23 cellular contexts compared by ENCODE assay signal in genomic region chr5:173180331-173180730, GRCh38. TPM values are rescaled to one million over a fixed set of nuclear protein-coding genes. Genes with fewer than 3 reads are reported as not detected.
"Had no signal": no experiment of that assay in that cellular context is flagged by ENCODE, and none has a peak within 500 bp of the region (broad histone marks: within the 10 kb centered on the region; RNA-seq: fewer than 3 reads in every experiment).

No MANE protein-coding gene starts in this region.

- H3K4me1 ChIP-seq: tibial nerve, uterus had no signal

- H3K36me3 ChIP-seq: uterus had no signal

- H3K27ac Mint-ChIP-seq: activated CD8-positive, alpha-beta memory T cell treated with anti-CD3 and anti-CD28 coated beads, Interleukin-2, amount 10 ng/mL, durations not matched to agents 7 days and 5 days; activated T-cell treated with anti-CD3 and anti-CD28 coated beads, Interleukin-2, amount 50 U/mL, for 24 hours; brain; dendritic cell treated with granulocyte-macrophage colony-stimulating factor and Interleukin-4, amounts not matched to agents 40 ng/mL and 50 ng/mL, for 4 days; nephron had no signal

- DNase-seq: activated CD4-positive, alpha-beta T cell treated with anti-CD3 and anti-CD28 coated beads for 1 hour; activated CD4-positive, alpha-beta T cell treated with anti-CD3 and anti-CD28 coated beads, Interleukin-2, amount 50 U/mL, for 48 hours; activated CD8-positive, alpha-beta memory T cell treated with anti-CD3 and anti-CD28 coated beads, Interleukin-2, amount 10 ng/mL, durations not matched to agents 7 days and 5 days; activated naive CD4-positive, alpha-beta T cell treated with anti-CD3 and anti-CD28 coated beads, Interleukin-2, amount 50 U/mL, for 16 hours; activated T-cell treated with anti-CD3 and anti-CD28 coated beads, Interleukin-2, amount 50 U/mL, for 24 hours; effector memory CD4-positive, alpha-beta T cell; foreskin melanocyte; mesendoderm; nucleus accumbens; posterior cingulate gyrus; right cardiac atrium; small intestine; stimulated activated CD4-positive, alpha-beta T cell treated with anti-CD3 and anti-CD28 coated beads, Interleukin-4, amount 100 ng/mL, for 24 hours; stimulated activated CD8-positive, alpha-beta memory T cell treated with anti-CD3 and anti-CD28 coated beads, Interleukin-4, amount 100 ng/mL, for 48 hours; stimulated activated naive CD4-positive, alpha-beta T cell treated with Interleukin-2 at 50 U/mL for 16 hours; substantia nigra; uterus had no signal

- H3K4me1 Mint-ChIP-seq: activated CD8-positive, alpha-beta memory T cell treated with anti-CD3 and anti-CD28 coated beads, Interleukin-2, amount 10 ng/mL, durations not matched to agents 7 days and 5 days; brain; nephron had no signal

- H3K4me3 ChIP-seq: tibial nerve, uterus had no signal

- H3K27me3 Mint-ChIP-seq: activated CD8-positive, alpha-beta memory T cell treated with anti-CD3 and anti-CD28 coated beads, Interleukin-2, amount 10 ng/mL, durations not matched to agents 7 days and 5 days; activated T-cell treated with anti-CD3 and anti-CD28 coated beads, Interleukin-2, amount 50 U/mL, for 24 hours had no signal

- H3K27ac ChIP-seq: tibial nerve, uterus, VCaP had no signal

- H3K27me3 ChIP-seq: tibial nerve, uterus had no signal

- H3K4me3 Mint-ChIP-seq: activated CD8-positive, alpha-beta memory T cell treated with anti-CD3 and anti-CD28 coated beads, Interleukin-2, amount 10 ng/mL, durations not matched to agents 7 days and 5 days; activated T-cell treated with anti-CD3 and anti-CD28 coated beads, Interleukin-2, amount 50 U/mL, for 24 hours; brain; dendritic cell treated with granulocyte-macrophage colony-stimulating factor and Interleukin-4, amounts not matched to agents 40 ng/mL and 50 ng/mL, for 4 days; nephron had no signal

- ATAC-seq: activated CD8-positive, alpha-beta memory T cell treated with anti-CD3 and anti-CD28 coated beads, Interleukin-2, amount 10 ng/mL, durations not matched to agents 7 days and 5 days; right cardiac atrium had no signal

- H3K9me3 ChIP-seq: uterus had no signal

- H3K36me3 Mint-ChIP-seq: activated CD8-positive, alpha-beta memory T cell treated with anti-CD3 and anti-CD28 coated beads, Interleukin-2, amount 10 ng/mL, durations not matched to agents 7 days and 5 days; brain had no signal

- H3K9me3 Mint-ChIP-seq: activated T-cell treated with anti-CD3 and anti-CD28 coated beads, Interleukin-2, amount 50 U/mL, for 24 hours; dendritic cell treated with granulocyte-macrophage colony-stimulating factor and Interleukin-4, amounts not matched to agents 40 ng/mL and 50 ng/mL, for 4 days had no signal

RNA-seq across cellular contexts. Expression of gene NKX2-5, which starts 54.7 kb away (rescaled TPM):
- total RNA-seq: activated CD8-positive, alpha-beta memory T cell treated with anti-CD3 and anti-CD28 coated beads, Interleukin-2, amount 10 ng/mL, durations not matched to agents 7 days and 5 days; lower leg skin; tibial nerve; uterus had no signal
